In genomic region chr21:36385233-36385908, GRCh38 we compare ENCODE assay signal across 8 cellular contexts. TPM values are rescaled to one million over a fixed set of nuclear protein-coding genes. Genes with fewer than 3 reads are reported as not detected.
A peak's percentile ranks its signal among the peaks of the same experiment; 100 is the strongest.
DNase-seq lines count a peak whose midpoint lies in the region; ATAC-seq, FAIRE-seq and TF ChIP-seq lines count a peak whose summit lies in the region.

Gene CHAF1B, plus strand, starts transcription at chr21:36385392. Its CDS starts 745 bp downstream, at chr21:36386137.

- peak within 1 kb of the TSS; percentile 67 for H2AFZ ChIP-seq in astrocyte (ENCODE audit: low read depth, low read length)
- peak within 1 kb of the TSS; percentile 99 for H2AFZ ChIP-seq in hepatocyte

- H3K27ac Mint-ChIP-seq in astrocyte (ENCODE audit: unreplicated experiment), result peak within 1 kb of the TSS; percentile 26

- H3K27ac ChIP-seq in astrocyte (ENCODE audit: low read depth, low read length) (peak within 1 kb of the TSS; percentile 60), hepatocyte (no peak within 1 kb of the TSS)

- peaks cover 5% of the 10 kb centered on the region for H3K4me1 Mint-ChIP-seq in astrocyte (ENCODE audit: low read depth, unreplicated experiment)

- TF ChIP-seq CTCF in astrocyte (IDR thresholded peaks at IDR 0.05; ENCODE audit: insufficient read depth, low read depth, low read length) (no peak), hepatocyte (IDR thresholded peaks at IDR 0.05; ENCODE audit: poor library complexity) (no peak), retinal pigment epithelial cell (conservative IDR thresholded peaks at IDR 0.05; ENCODE audit: low read depth, low read length) (no peak)

- H3K9me2 ChIP-seq in hepatocyte (replicated peaks; ENCODE audit: insufficient read depth), result no peaks in the 10 kb centered on the region

- H3K9me3 ChIP-seq in astrocyte (ENCODE audit: insufficient read depth, low read depth, low read length) (no peaks in the 10 kb centered on the region), hepatocyte (ENCODE audit: low read depth) (no peaks in the 10 kb centered on the region)

- H3K4me1 ChIP-seq in astrocyte (ENCODE audit: insufficient read depth, low read length) (peaks cover 10% of the 10 kb centered on the region), hepatocyte (ENCODE audit: insufficient read depth) (peaks cover 3% of the 10 kb centered on the region)

- ATAC-seq in GM18498 (IDR thresholded peaks at IDR 0.05; ENCODE audit: unreplicated experiment), result peak; percentile 91
- ATAC-seq in HG02763 (IDR thresholded peaks at IDR 0.05; ENCODE audit: unreplicated experiment), result peak; percentile 87

- peak within 1 kb of the TSS; percentile 78 for H3K4me3 ChIP-seq in astrocyte (ENCODE audit: insufficient read depth, low read depth, low read length)
- H3K4me3 ChIP-seq in hepatocyte, result peak within 1 kb of the TSS; percentile 39
- peak within 1 kb of the TSS; percentile 64 for H3K4me3 ChIP-seq in retinal pigment epithelial cell (ENCODE audit: low read length)

- H3K79me2 ChIP-seq in astrocyte (ENCODE audit: insufficient read depth, low read length) (no peaks in the 10 kb centered on the region), hepatocyte (no peaks in the 10 kb centered on the region)

- no peaks in the 10 kb centered on the region for H3K36me3 ChIP-seq in astrocyte (ENCODE audit: insufficient read depth, low read length)
- no peaks in the 10 kb centered on the region for H3K36me3 ChIP-seq in hepatocyte (replicated peaks; ENCODE audit: insufficient read depth, low read depth)

- no peak for FAIRE-seq in astrocyte (lab: Jason Lieb, UNC)

- peaks cover 8% of the 10 kb centered on the region for H3K36me3 Mint-ChIP-seq in astrocyte (ENCODE audit: low read depth, unreplicated experiment)

- peak within 1 kb of the TSS; percentile 82 for H3K4me3 Mint-ChIP-seq in astrocyte (ENCODE audit: unreplicated experiment)

- H4K20me1 ChIP-seq in astrocyte (ENCODE audit: insufficient read depth, low read length) (no peaks in the 10 kb centered on the region), hepatocyte (ENCODE audit: insufficient read depth, poor library complexity, severe bottlenecking) (no peaks in the 10 kb centered on the region)

- H3K9me3 Mint-ChIP-seq in astrocyte (ENCODE audit: unreplicated experiment), result no peaks in the 10 kb centered on the region

- H3K27me3 ChIP-seq in astrocyte (ENCODE audit: insufficient read depth, low read length), result no peaks in the 10 kb centered on the region
- H3K27me3 ChIP-seq in hepatocyte, result no peaks in the 10 kb centered on the region

- WGBS in hepatocyte (ENCODE audit: low lambda C conversion rate, missing lambda C conversion rate), result 7% methylated on average over 20 of the region's 75 CpGs

- DNase-seq in NCI-H1436 treated with DMSO at 0.1 percent for 48 hours (lab: John Stamatoyannopoulos, UW) (peak; percentile 5), T-helper 22 cell (ENCODE audit: low read depth) (peak; percentile 62), astrocyte (ENCODE audit: low read depth) (peak; percentile 12), hepatocyte (ENCODE audit: low spot score) (peak; percentile 93), retinal pigment epithelial cell (ENCODE audit: low read depth) (no peak), cortex of kidney (lab: John Stamatoyannopoulos, UW) (no peak)

- H3K27me3 Mint-ChIP-seq in astrocyte (ENCODE audit: low read depth, unreplicated experiment), result no peaks in the 10 kb centered on the region

- H3K4me2 ChIP-seq in astrocyte (ENCODE audit: low read length), result peak within 1 kb of the TSS; percentile 96
- H3K4me2 ChIP-seq in hepatocyte, result peak within 1 kb of the TSS; percentile 95

- H3K9ac ChIP-seq in astrocyte (ENCODE audit: low read length), result peak within 1 kb of the TSS; percentile 88

RNA-seq across cellular contexts. Expression of gene CHAF1B, which starts in this region (rescaled TPM):
- total RNA-seq in astrocyte, result 2.8 and 3.0 TPM in 2 replicates
- 1.9 and 3.5 TPM in 2 replicates for total RNA-seq in hepatocyte
- polyA plus RNA-seq in hepatocyte, result 1.1 and 2.0 TPM in 2 replicates

Comparison
In these comparisons a context has a peak if more than half of its experiments do, and no peak if none do; other contexts are left out.
1. DNase-seq: peak in NCI-H1436 treated with DMSO at 0.1 percent for 48 hours (single experiment), T-helper 22 cell (single experiment), astrocyte (single experiment) and hepatocyte (single experiment); none in retinal pigment epithelial cell (single experiment) and cortex of kidney (single experiment).
2. Peak in every context shown above with its lines, with median percentiles within 50 percentile points of each other: H3K4me3 ChIP-seq.